ENCODE assay signal across 8 cellular contexts in genomic region chr10:119686465-119687191, GRCh38. TPM values are rescaled to one million over a fixed set of nuclear protein-coding genes. Genes with fewer than 3 reads are reported as not detected.
A peak's percentile ranks its signal among the peaks of the same experiment; 100 is the strongest.
DNase-seq lines count a peak whose midpoint lies in the region; ATAC-seq, FAIRE-seq and TF ChIP-seq lines count a peak whose summit lies in the region.

No MANE protein-coding gene starts in this region.

- peaks cover 7% of the 10 kb centered on the region for H3K36me3 Mint-ChIP-seq in central memory CD8-positive, alpha-beta T cell (ENCODE audit: insufficient read depth)

- H3K4me1 ChIP-seq in spleen = peaks cover 0 to 29% (median 19%) of the 10 kb centered on the region in 6 donors

- H3K9me3 Mint-ChIP-seq in central memory CD8-positive, alpha-beta T cell = no peaks in the 10 kb centered on the region

- intact Hi-C loops in spleen (cut with DNase I; ENCODE audit: low total_unique reads) = loop anchor here (5.0 to 10.0 kb wide), 3 partner anchors 68 to 658 kb away; no protein-coding TSS in a partner anchor

- TF ChIP-seq POLR2A in GM12891 (IDR thresholded peaks at IDR 0.05; ENCODE audit: low read depth, low read length) (no peak), spleen (IDR thresholded peaks at IDR 0.05) (no peak)

- WGBS in spleen, 5 donors = 16 to 25% (median 21%) methylated on average over 24 of the region's 24 CpGs

- peak; percentile 69 for FAIRE-seq in GM12891 (lab: Jason Lieb, UNC)

- H3K4me3 ChIP-seq in spleen = peak overlapping the region in 6 of 8 donors; percentile 8 to 54 (median 22)

- peaks cover 18% of the 10 kb centered on the region for H3K4me1 Mint-ChIP-seq in central memory CD8-positive, alpha-beta T cell

- peaks cover 10% of the 10 kb centered on the region for H3K27me3 Mint-ChIP-seq in central memory CD8-positive, alpha-beta T cell

- no peaks in the 10 kb centered on the region for H3K27me3 ChIP-seq in spleen (replicated peaks in 1 of 7)

- H3K36me3 ChIP-seq in spleen = no peaks in the 10 kb centered on the region

- peak overlapping the region; percentile 64 for H3K4me3 Mint-ChIP-seq in central memory CD8-positive, alpha-beta T cell

- TF ChIP-seq CTCF in spleen (IDR thresholded peaks at IDR 0.05 in 8 of 11, conservative IDR thresholded peaks at IDR 0.05 in 3 of 11) = peak; percentile 72 to 94 (median 90)

- ATAC-seq in HG02840 (IDR thresholded peaks at IDR 0.05; ENCODE audit: low FRiP score, unreplicated experiment) (peak; percentile 69), GM18870 (IDR thresholded peaks at IDR 0.05; ENCODE audit: unreplicated experiment) (no peak)
- ATAC-seq in activated CD4-positive, CD25-positive, alpha-beta regulatory T cell treated with anti-CD3 and anti-CD28 coated beads, Interleukin-2, amount 50 U/mL, for 24 hours = peak; percentile 92 to 95
- peak; percentile 71 for ATAC-seq in central memory CD8-positive, alpha-beta T cell (replicated peaks; ENCODE audit: extremely low read depth, poor library complexity, severe bottlenecking)

- peak overlapping the region; percentile 80 for H3K27ac Mint-ChIP-seq in central memory CD8-positive, alpha-beta T cell (ENCODE audit: low read depth)

- H3K9me3 ChIP-seq in spleen = no peaks in the 10 kb centered on the region

- H3K27ac ChIP-seq in spleen = peak overlapping the region in 4 of 8 donors; percentile 6 to 42 (median 20)

- peak; percentile 64 for DNase-seq in GM12891 (ENCODE audit: insufficient read length, low spot score)
- peak; percentile 1 for DNase-seq in NCI-H2081 treated with DMSO at 0.1 percent for 48 hours (lab: John Stamatoyannopoulos, UW)
- DNase-seq in central memory CD8-positive, alpha-beta T cell (ENCODE audit: low spot score in 2 of 2) = peak; percentile 56 to 60
- DNase-seq in iris pigment epithelial cell (ENCODE audit: low read depth) = peak; percentile 92
- DNase-seq in spleen = peak; percentile 94

TF ChIP-seq in GM12891, 5 proteins besides CTCF, POLR2A, EP300 and RAD21:
- no peak for TF ChIP-seq TAF1 (IDR thresholded peaks at IDR 0.05; ENCODE audit: low read depth, low read length)
- TF ChIP-seq POLR2AphosphoS5 (IDR thresholded peaks at IDR 0.05; ENCODE audit: low read depth, low read length) = no peak
- TF ChIP-seq SPI1 (IDR thresholded peaks at IDR 0.05; ENCODE audit: low read depth, low read length) = peak; percentile 54
- no peak for TF ChIP-seq POU2F2 (IDR thresholded peaks at IDR 0.05; ENCODE audit: low read depth, low read length)
- no peak for TF ChIP-seq PAX5 (IDR thresholded peaks at IDR 0.05; ENCODE audit: insufficient read depth, low read length, severe bottlenecking)

RNA-seq across cellular contexts. Expression of gene BAG3, which starts 35.4 kb away (rescaled TPM):
- 3.5 TPM for polyA plus RNA-seq in GM12891 (2012; ENCODE audit: low read depth, missing spikeins)
- total RNA-seq in spleen = 10 to 100 TPM; 15.1 to 36.0 (median 18.3) TPM
- 1 to 10 TPM; 2.1 to 7.2 (median 3.5) TPM for polyA plus RNA-seq in spleen

RNA-seq across cellular contexts. Expression of gene INPP5F, which starts 39.2 kb away (rescaled TPM):
- polyA plus RNA-seq in GM12891 (2012; ENCODE audit: low read depth, missing spikeins) = 8.2 TPM
- 10 to 100 TPM in 6 of 7 donors, 1 to 10 TPM in 1; 8.4 to 16.2 (median 12.5) TPM for total RNA-seq in spleen
- 1 to 10 TPM; 6.0 to 6.9 (median 6.4) TPM for polyA plus RNA-seq in spleen

Comparison
In these comparisons a context has a peak if more than half of its experiments do, and no peak if none do; other contexts are left out.
1. DNase-seq: peak in every context shown above with its lines; median percentile 94 in spleen; 92 in iris pigment epithelial cell; 64 in GM12891; 58 in central memory CD8-positive, alpha-beta T cell; 1 in NCI-H2081 treated with DMSO at 0.1 percent for 48 hours.